Comparison of ENCODE assay signal across 1 cellular context in genomic region chr4:186781032-186781917, GRCh38.
TF ChIP-seq lines count a peak whose summit lies in the region.

No MANE protein-coding gene starts in this region.

TF ChIP-seq in HepG2, 621 proteins besides CTCF, POLR2A, EP300 and RAD21 (continued from another document and continues in another):
- TF ChIP-seq RERE (CRISPR knock-in tag; IDR thresholded peaks at IDR 0.05; ENCODE audit: low read depth) (no peak), FOSL2 (CRISPR knock-in tag; IDR thresholded peaks at IDR 0.05) (peak; percentile 86), DDIT3 (CRISPR knock-in tag; IDR thresholded peaks at IDR 0.05) (no peak), ZNF678 (CRISPR knock-in tag; IDR thresholded peaks at IDR 0.05) (no peak), ETV5 (CRISPR knock-in tag; IDR thresholded peaks at IDR 0.05; ENCODE audit: borderline replicate concordance) (peak; percentile 21; the same call in 1 of the 2 replicates), HINFP (CRISPR knock-in tag; IDR thresholded peaks at IDR 0.05; ENCODE audit: low read depth) (no peak), ZNF234 (CRISPR knock-in tag; conservative IDR thresholded peaks at IDR 0.05) (no peak), TFE3 (CRISPR knock-in tag; IDR thresholded peaks at IDR 0.05) (no peak), ZNF562 (CRISPR knock-in tag; IDR thresholded peaks at IDR 0.05; ENCODE audit: borderline replicate concordance) (no peak), MEF2D (CRISPR knock-in tag; IDR thresholded peaks at IDR 0.05) (no peak), ZBTB7B (CRISPR knock-in tag; IDR thresholded peaks at IDR 0.05) (0 out of 2 replicates have a peak, but pooled peaks have one; percentile 29), ESRRA (CRISPR knock-in tag; IDR thresholded peaks at IDR 0.05; ENCODE audit: low read depth) (no peak), ZKSCAN5 (CRISPR knock-in tag; IDR thresholded peaks at IDR 0.05) (no peak), RARA (CRISPR knock-in tag; IDR thresholded peaks at IDR 0.05) (peak; percentile 39; the same call in 1 of the 2 replicates), RXRA (CRISPR knock-in tag; IDR thresholded peaks at IDR 0.05) (no peak), PRPF4 (IDR thresholded peaks at IDR 0.05; ENCODE audit: low read depth, low read length, poor library complexity, severe bottlenecking) (no peak), KDM5A (IDR thresholded peaks at IDR 0.05; ENCODE audit: borderline replicate concordance, low read length) (no peak), THAP8 (CRISPR knock-in tag; IDR thresholded peaks at IDR 0.05; ENCODE audit: borderline replicate concordance) (no peak), ZFP82 (CRISPR knock-in tag; IDR thresholded peaks at IDR 0.05; ENCODE audit: borderline replicate concordance) (no peak), NPAS2 (CRISPR knock-in tag; IDR thresholded peaks at IDR 0.05; ENCODE audit: borderline replicate concordance) (no peak), TRIM24 (CRISPR knock-in tag; IDR thresholded peaks at IDR 0.05) (no peak), REXO4 (CRISPR knock-in tag; IDR thresholded peaks at IDR 0.05; ENCODE audit: borderline replicate concordance) (no peak), GATAD1 (CRISPR knock-in tag; IDR thresholded peaks at IDR 0.05) (no peak), ELK4 (CRISPR knock-in tag; IDR thresholded peaks at IDR 0.05; ENCODE audit: borderline replicate concordance) (no peak), THAP11 (CRISPR knock-in tag; IDR thresholded peaks at IDR 0.05) (0 out of 2 replicates have a peak, but pooled peaks have one; percentile 17), ZNF567 (CRISPR knock-in tag; IDR thresholded peaks at IDR 0.05; ENCODE audit: borderline replicate concordance) (no peak), ZNF30 (CRISPR knock-in tag; IDR thresholded peaks at IDR 0.05) (no peak), BCL6 (CRISPR knock-in tag; IDR thresholded peaks at IDR 0.05) (peak; percentile 88), NR0B2 (CRISPR knock-in tag; IDR thresholded peaks at IDR 0.05) (no peak), FOXC1 (CRISPR knock-in tag; IDR thresholded peaks at IDR 0.05; ENCODE audit: borderline replicate concordance) (no peak), MIER2 (CRISPR knock-in tag; IDR thresholded peaks at IDR 0.05) (no peak), ARID4A (CRISPR knock-in tag; IDR thresholded peaks at IDR 0.05; ENCODE audit: borderline replicate concordance) (no peak; the same call in 1 of the 2 replicates), TOPORS (CRISPR knock-in tag; IDR thresholded peaks at IDR 0.05) (no peak), ZBTB14 (CRISPR knock-in tag; IDR thresholded peaks at IDR 0.05) (no peak), TRIM22 (IDR thresholded peaks at IDR 0.05) (no peak), SP140L (CRISPR knock-in tag; IDR thresholded peaks at IDR 0.05; ENCODE audit: borderline replicate concordance) (no peak), ZNF598 (CRISPR knock-in tag; IDR thresholded peaks at IDR 0.05; ENCODE audit: borderline replicate concordance) (no peak), CBX5 (CRISPR knock-in tag; IDR thresholded peaks at IDR 0.05; ENCODE audit: borderline replicate concordance) (no peak), PPARG (CRISPR knock-in tag; conservative IDR thresholded peaks at IDR 0.05) (0 out of 2 replicates have a peak, but pooled peaks have one; percentile 21)
